22 cellular contexts compared by ENCODE assay signal in the genomic region with DNA sequence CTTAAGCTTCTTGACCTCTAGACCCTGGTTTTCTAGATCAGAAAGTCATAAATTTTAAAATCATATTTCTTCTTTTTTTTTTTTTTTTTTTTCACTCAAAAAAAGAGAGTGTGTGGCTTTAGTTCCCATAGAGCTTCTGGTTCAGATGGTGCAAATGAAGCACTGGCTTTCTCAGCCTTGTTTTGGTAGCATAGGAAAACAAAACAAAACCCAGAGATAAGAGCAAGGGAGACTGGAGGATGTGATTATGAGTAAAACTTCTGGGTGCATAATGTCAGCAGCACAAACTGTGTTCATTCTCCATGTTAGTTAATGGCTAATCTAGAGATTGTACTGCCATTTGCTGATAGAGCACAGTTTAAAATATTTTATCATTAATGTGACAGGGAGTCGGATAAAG. TPM values are rescaled to one million over a fixed set of nuclear protein-coding genes. Genes with fewer than 3 reads are reported as not detected.
A peak's percentile ranks its signal among the peaks of the same experiment; 100 is the strongest.
DNase-seq lines count a peak whose midpoint lies in the region; ATAC-seq, FAIRE-seq and TF ChIP-seq lines count a peak whose summit lies in the region.
"Had no signal": no experiment of that assay in that cellular context is flagged by ENCODE, and none has a peak within 500 bp of the region (broad histone marks: within the 10 kb centered on the region; RNA-seq: fewer than 3 reads in every experiment).

No MANE protein-coding gene starts in this region.

- in situ Hi-C loops in GM23248 (cut with MboI), result no loop called here

- peaks cover 2% of the 10 kb centered on the region for H3K36me3 Mint-ChIP-seq in osteocyte (ENCODE audit: unreplicated experiment)
- H3K36me3 Mint-ChIP-seq: activated CD4-positive, alpha-beta memory T cell treated with anti-CD3 and anti-CD28 coated beads for 36 hours had no signal

- H3K36me3 ChIP-seq in body of pancreas (replicated peaks in 1 of 2; ENCODE audit: insufficient read depth in 1 of 2, low read depth in 2 of 2), result no peaks in the 10 kb centered on the region
- H3K36me3 ChIP-seq in right atrium auricular region, result no peaks in the 10 kb centered on the region
- H3K36me3 ChIP-seq in GM23248 (ENCODE audit: low read depth), result no peaks in the 10 kb centered on the region
- H3K36me3 ChIP-seq: colonic mucosa, SJSA1, suprapubic skin, vagina had no signal

- WGBS in body of pancreas, 2 donors, result 11 to 21% methylated on average over 1 of the region's 1 CpG
- WGBS in GM23248 (ENCODE audit: low coverage in 1 of 2, low lambda C conversion rate in 2 of 2, missing lambda C conversion rate in 2 of 2), 2 experiments, result 52 to 74% methylated on average over 1 of the region's 1 CpG

- peaks cover 0 to 3% of the 10 kb centered on the region in 2 donors for H3K27me3 ChIP-seq in body of pancreas
- H3K27me3 ChIP-seq in right atrium auricular region, result no peaks in the 10 kb centered on the region
- no peaks in the 10 kb centered on the region for H3K27me3 ChIP-seq in GM23248 (replicated peaks; ENCODE audit: insufficient read depth)
- H3K27me3 ChIP-seq: colonic mucosa, SJSA1, suprapubic skin, vagina had no signal

- no peaks in the 10 kb centered on the region for H3K27me3 Mint-ChIP-seq in osteocyte (ENCODE audit: unreplicated experiment)

- no peak overlapping the region for H3K4me3 ChIP-seq in body of pancreas
- H3K4me3 ChIP-seq in right atrium auricular region, result no peak overlapping the region
- no peak overlapping the region for H3K4me3 ChIP-seq in GM23248
- H3K4me3 ChIP-seq: colonic mucosa, SJSA1, suprapubic skin, vagina had no signal

- TF ChIP-seq CTCF in body of pancreas (IDR thresholded peaks at IDR 0.05), result no peak
- no peak for TF ChIP-seq CTCF in right atrium auricular region (IDR thresholded peaks at IDR 0.05)
- no peak for TF ChIP-seq CTCF in osteocyte (IDR thresholded peaks at IDR 0.05)

- H3K9ac ChIP-seq in GM23248, result no peak overlapping the region

- H3K4me1 ChIP-seq in body of pancreas (peaks cover 5% of the 10 kb centered on the region), right atrium auricular region (peaks cover 0 to 80% of the 10 kb centered on the region in 2 donors), GM23248 (ENCODE audit: insufficient read depth) (no peaks in the 10 kb centered on the region)
- H3K4me1 ChIP-seq: colonic mucosa, SJSA1, suprapubic skin had no signal

- H4K20me1 ChIP-seq in GM23248 (ENCODE audit: insufficient read depth), result no peaks in the 10 kb centered on the region

- H3K9me3 Mint-ChIP-seq in osteocyte (ENCODE audit: unreplicated experiment), result no peaks in the 10 kb centered on the region
- H3K9me3 Mint-ChIP-seq: activated B cell treated with CpG ODN at 0.5 μM for 24 hours; activated CD4-positive, alpha-beta memory T cell treated with anti-CD3 and anti-CD28 coated beads for 36 hours; endodermal cell had no signal

- H3F3A ChIP-seq in GM23248 (ENCODE audit: insufficient read depth), result no peaks in the 10 kb centered on the region

- H3K4me3 Mint-ChIP-seq in osteocyte (ENCODE audit: unreplicated experiment), result no peak overlapping the region
- H3K4me3 Mint-ChIP-seq: activated B cell treated with CpG ODN at 0.5 μM for 24 hours; activated CD4-positive, alpha-beta memory T cell treated with anti-CD3 and anti-CD28 coated beads for 36 hours; endodermal cell; T-helper 17 cell had no signal

- H3K9me3 ChIP-seq in body of pancreas (no peaks in the 10 kb centered on the region), right atrium auricular region (no peaks in the 10 kb centered on the region), GM23248 (ENCODE audit: low read depth) (no peaks in the 10 kb centered on the region)
- H3K9me3 ChIP-seq: colonic mucosa, SJSA1, suprapubic skin, vagina had no signal

- intact Hi-C loops in body of pancreas (cut with DNase I), result no loop called here

- no peaks in the 10 kb centered on the region for H3K9me2 ChIP-seq in GM23248 (ENCODE audit: insufficient read depth)

- peak; percentile 23 for FAIRE-seq in H54 (lab: Jason Lieb, UNC)

- H3K4me1 Mint-ChIP-seq in osteocyte (ENCODE audit: unreplicated experiment), result peaks cover 73% of the 10 kb centered on the region
- H3K4me1 Mint-ChIP-seq: activated B cell treated with CpG ODN at 0.5 μM for 24 hours, T-helper 17 cell had no signal

- no peak for DNase-seq in H54 (ENCODE audit: insufficient read length, low spot score)
- peak in 1 of 4 donors; percentile 2 for DNase-seq in body of pancreas
- DNase-seq in right atrium auricular region (ENCODE audit: low spot score), result no peak
- no peak for DNase-seq in osteocyte (ENCODE audit: extremely low spot score, unreplicated experiment)
- DNase-seq in GM23248, result no peak
- DNase-seq: activated B cell treated with CpG ODN at 0.5 μM for 24 hours; activated CD4-positive, alpha-beta memory T cell treated with anti-CD3 and anti-CD28 coated beads for 36 hours; activated naive CD4-positive, alpha-beta T cell; colonic mucosa; endodermal cell; Kasumi-1; NCI-H1092; NCI-H2029; occipital lobe; T-helper 17 cell had no signal

- no peak overlapping the region for H3K4me2 ChIP-seq in GM23248 (ENCODE audit: unreplicated experiment)

- TF ChIP-seq POLR2A in H54 (IDR thresholded peaks at IDR 0.05; ENCODE audit: low read depth, low read length) (no peak), body of pancreas (IDR thresholded peaks at IDR 0.05) (no peak)

- H3K27ac ChIP-seq in body of pancreas, result peak overlapping the region in 1 of 4 donors; percentile 17
- H3K27ac ChIP-seq in right atrium auricular region, result peak overlapping the region; percentile 3 to 78
- H3K27ac ChIP-seq in GM23248, result no peak overlapping the region
- H3K27ac ChIP-seq: colonic mucosa, SJSA1, suprapubic skin, vagina had no signal

- ATAC-seq in body of pancreas (peak; percentile 86), HG03520 (IDR thresholded peaks at IDR 0.05; ENCODE audit: unreplicated experiment) (no peak), HG02763 (IDR thresholded peaks at IDR 0.05; ENCODE audit: unreplicated experiment) (no peak), HG02970 (IDR thresholded peaks at IDR 0.05; ENCODE audit: low FRiP score, unreplicated experiment) (no peak)
- ATAC-seq: sciatic nerve, T-helper 17 cell had no signal

- peak overlapping the region; percentile 23 for H3K27ac Mint-ChIP-seq in osteocyte (ENCODE audit: unreplicated experiment)
- H3K27ac Mint-ChIP-seq: activated B cell treated with CpG ODN at 0.5 μM for 24 hours; activated CD4-positive, alpha-beta memory T cell treated with anti-CD3 and anti-CD28 coated beads for 36 hours; endodermal cell; T-helper 17 cell had no signal

- H3K79me2 ChIP-seq in GM23248 (ENCODE audit: insufficient read depth), result no peaks in the 10 kb centered on the region

- no peak overlapping the region for H2AFZ ChIP-seq in GM23248

RNA-seq across cellular contexts. Expression of a gene that starts 55.4 kb away (rescaled TPM):
- total RNA-seq in body of pancreas, result 1 to 10 TPM; 1.8 to 3.0 TPM
- 10 to 100 TPM; 15.2 to 22.8 TPM for total RNA-seq in right atrium auricular region
- 4.8 and 5.0 TPM in 2 replicates for total RNA-seq in osteocyte
- total RNA-seq in GM23248 (2014; rRNA removed; shearing (Covaris generic)), result not detected in 2 replicates
- polyA plus RNA-seq in GM23248 (2016; fragmentation: Nextera tagmentation; extraction: Ambion mirVana), result 0.11 and 0.22 TPM in 2 replicates
- total RNA-seq: activated B cell treated with CpG ODN at 0.5 μM for 24 hours; activated CD4-positive, alpha-beta memory T cell treated with anti-CD3 and anti-CD28 coated beads for 36 hours; T-helper 17 cell had no signal
